8 cellular contexts compared by ENCODE assay signal in genomic region chr21:33479679-33480480, GRCh38. TPM values are rescaled to one million over a fixed set of nuclear protein-coding genes. Genes with fewer than 3 reads are reported as not detected.
A peak's percentile ranks its signal among the peaks of the same experiment; 100 is the strongest.
DNase-seq lines count a peak whose midpoint lies in the region; ATAC-seq, FAIRE-seq and TF ChIP-seq lines count a peak whose summit lies in the region.

Gene TMEM50B (minus strand): TSS chr21:33479974. CDS start chr21:33468885, 11,089 bp downstream.

- FAIRE-seq in GM12892 (lab: Jason Lieb, UNC), result peak; percentile 97

- H3K4me3 ChIP-seq in adrenal gland (peak within 1 kb of the TSS; percentile 31 to 92 (median 88)), heart right ventricle (peak within 1 kb of the TSS; percentile 91 to 99 (median 95))

- H3K27me3 Mint-ChIP-seq in T-cell (no peaks in the 10 kb centered on the region), progenitor cell of endocrine pancreas (no peaks in the 10 kb centered on the region)

- H3K4me1 Mint-ChIP-seq in T-cell (peaks cover 16 to 28% (median 23%) of the 10 kb centered on the region in 3 donors), progenitor cell of endocrine pancreas (ENCODE audit: low read depth) (peaks cover 7% of the 10 kb centered on the region)

- H3K36me3 ChIP-seq in adrenal gland (replicated peaks in 1 of 2) (no peaks in the 10 kb centered on the region), heart right ventricle (peaks cover 0 to 4% (median 0%) of the 10 kb centered on the region in 9 donors)

- peaks cover 0 to 16% of the 10 kb centered on the region in 2 donors for H3K4me1 ChIP-seq in adrenal gland (replicated peaks in 1 of 2)
- H3K4me1 ChIP-seq in heart right ventricle, result peaks cover 0 to 31% (median 16%) of the 10 kb centered on the region in 9 donors

- 0% methylated on average over 8 to 93 of the region's 93 CpGs for WGBS in adrenal gland, 4 donors
- WGBS in heart right ventricle, 2 donors, result 0 to 1% methylated on average over 69 to 93 of the region's 93 CpGs

- TF ChIP-seq POLR2A in GM12892 (IDR thresholded peaks at IDR 0.05; ENCODE audit: low read depth, low read length) (peak; percentile 92), adrenal gland (IDR thresholded peaks at IDR 0.05) (peak; percentile 92 to 96)

- peak within 1 kb of the TSS; percentile 91 to 92 (median 91) for H3K4me3 Mint-ChIP-seq in T-cell
- peak within 1 kb of the TSS; percentile 91 for H3K4me3 Mint-ChIP-seq in progenitor cell of endocrine pancreas (ENCODE audit: low read depth)

- H3K9me3 ChIP-seq in adrenal gland (replicated peaks in 1 of 3), result no peaks in the 10 kb centered on the region
- no peaks in the 10 kb centered on the region for H3K9me3 ChIP-seq in heart right ventricle

- TF ChIP-seq CTCF in adrenal gland (IDR thresholded peaks at IDR 0.05) (peak; percentile 17 to 71 (median 60)), heart right ventricle (IDR thresholded peaks at IDR 0.05) (peak; percentile 26 to 72 (median 58)), progenitor cell of endocrine pancreas (IDR thresholded peaks at IDR 0.05; ENCODE audit: unreplicated experiment) (peak; percentile 61)

- H3K27ac ChIP-seq in adrenal gland (peak within 1 kb of the TSS; percentile 93 to 99 (median 97)), heart right ventricle (peak within 1 kb of the TSS; percentile 95 to 99 (median 98))

- DNase-seq in GM12892 (ENCODE audit: insufficient read length) (peak; percentile 87), NCI-H1436 treated with DMSO at 0.1 percent for 48 hours (lab: John Stamatoyannopoulos, UW) (peak; percentile 54), T-cell (peak; percentile 83 to 98 (median 93)), adrenal gland (peak; percentile 96 to 98 (median 97)), heart right ventricle (peak; percentile 95 to 99), progenitor cell of endocrine pancreas (ENCODE audit: low spot score, unreplicated experiment) (peak; percentile 95), ureter (ENCODE audit: low spot score) (peak; percentile 97)

- H3K27me3 ChIP-seq in adrenal gland (no peaks in the 10 kb centered on the region), heart right ventricle (no peaks in the 10 kb centered on the region)

- intact Hi-C loops in adrenal gland (cut with DNase I), result no loop called here
- intact Hi-C loops in heart right ventricle (cut with DNase I), result loop anchor here in 2 of 10 donors (2.0 to 5.0 kb wide), 2 partner anchors 62 to 63 kb away; partner anchors contain the start of genes GART (in 2 of the 2) and SON (in 2 of the 2)

- CTCF ChIA-PET in T-cell (lab: Charles Lee), result interaction anchor here (0.5 to 3.0 kb wide), 21 partner anchors 10 to 593 kb away, joined by 3 to 42 read pairs (median 4); partner anchors contain the start of genes DNAJC28 (in 2 of the 2) and DONSON (in 1 of the 2)

- ATAC-seq in HG02852 (IDR thresholded peaks at IDR 0.05; ENCODE audit: unreplicated experiment), result peak; percentile 92
- peak; percentile 90 to 93 (median 91) for ATAC-seq in T-cell (replicated peaks in 1 of 4)
- ATAC-seq in heart right ventricle, result peak; percentile 97 to 98 (median 98)

- peak within 1 kb of the TSS; percentile 95 to 96 for H3K27ac Mint-ChIP-seq in T-cell
- peak within 1 kb of the TSS; percentile 98 for H3K27ac Mint-ChIP-seq in progenitor cell of endocrine pancreas

- no peaks in the 10 kb centered on the region for H3K9me3 Mint-ChIP-seq in T-cell
- no peaks in the 10 kb centered on the region for H3K9me3 Mint-ChIP-seq in progenitor cell of endocrine pancreas (ENCODE audit: low read depth)

- no peaks in the 10 kb centered on the region for H3K36me3 Mint-ChIP-seq in T-cell
- no peaks in the 10 kb centered on the region for H3K36me3 Mint-ChIP-seq in progenitor cell of endocrine pancreas (ENCODE audit: insufficient read depth)

- POLR2A ChIA-PET in T-cell (lab: Charles Lee), result interaction anchor here (0.7 to 2.0 kb wide), 12 partner anchors 11 to 753 kb away, joined by 3 to 19 read pairs (median 4); partner anchors contain the start of genes DNAJC28 (in 2 of the 2), SON (in 2 of the 2) and GART (in 1 of the 2)

RNA-seq across cellular contexts. Expression of gene TMEM50B, which starts in this region (rescaled TPM):
- polyA plus RNA-seq in GM12892 (2012; ENCODE audit: missing spikeins), result 18.8 TPM
- total RNA-seq in T-cell (10 to 100 TPM; 47.0 to 98.9 (median 73.4) TPM), adrenal gland (10 to 100 TPM; 27.7 to 85.5 (median 45.0) TPM), heart right ventricle (10 to 100 TPM; 26.7 to 40.7 (median 29.6) TPM), progenitor cell of endocrine pancreas (39.4 and 39.9 TPM in 2 replicates), ureter (84.5 TPM)
- polyA plus RNA-seq in adrenal gland (100 to 1,000 TPM in 1 of 3 donors, 10 to 100 TPM in 2; 45.3 to 122 (median 53.3) TPM), heart right ventricle (10 to 100 TPM; 43.3 to 71.4 TPM)

Comparison
In these comparisons a context has a peak if more than half of its experiments do, and no peak if none do; other contexts are left out.
1. Peak in every context shown above with its lines: DNase-seq, ATAC-seq, H3K4me3 ChIP-seq and H3K27ac ChIP-seq.